ENCODE assay signal across 1 cellular context in the genomic region with DNA sequence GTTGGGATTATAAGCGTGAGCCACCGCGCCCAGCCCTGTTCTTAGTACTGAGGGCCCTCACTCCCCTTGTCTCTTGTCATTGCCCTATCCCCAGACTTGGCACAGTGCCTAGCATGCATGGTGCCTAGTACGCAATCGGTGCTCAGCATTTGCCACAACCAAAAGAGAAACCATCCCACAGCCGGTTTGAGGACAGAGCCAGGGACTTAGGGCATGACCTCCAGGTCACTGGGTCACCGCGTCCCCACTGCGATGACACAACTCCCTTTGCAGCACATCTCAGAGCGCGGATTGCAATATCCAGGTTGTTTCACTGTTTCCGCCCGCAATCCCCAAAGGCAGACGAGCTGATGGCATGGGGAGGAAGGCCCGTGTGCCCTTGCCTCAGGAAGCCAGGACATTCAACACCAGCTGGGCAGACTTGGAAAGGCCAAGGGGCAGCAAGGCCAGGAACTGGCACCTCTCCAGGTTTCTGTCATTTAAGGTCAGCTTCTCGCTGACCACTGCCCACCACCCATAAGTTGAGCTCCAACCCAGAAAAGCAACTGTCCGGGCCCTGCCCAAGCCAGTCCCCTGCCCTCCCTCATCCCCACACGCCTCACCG.
TF ChIP-seq lines count a peak whose summit lies in the region.

No MANE protein-coding gene starts in this region.

TF ChIP-seq in HepG2, 621 proteins besides CTCF, POLR2A, EP300 and RAD21 (continued from another document and continues in another):
- peak; percentile 66; the same call in 1 of the 2 replicates for TF ChIP-seq FOXC1 (CRISPR knock-in tag; IDR thresholded peaks at IDR 0.05; ENCODE audit: borderline replicate concordance)
- TF ChIP-seq, protein P1, sequence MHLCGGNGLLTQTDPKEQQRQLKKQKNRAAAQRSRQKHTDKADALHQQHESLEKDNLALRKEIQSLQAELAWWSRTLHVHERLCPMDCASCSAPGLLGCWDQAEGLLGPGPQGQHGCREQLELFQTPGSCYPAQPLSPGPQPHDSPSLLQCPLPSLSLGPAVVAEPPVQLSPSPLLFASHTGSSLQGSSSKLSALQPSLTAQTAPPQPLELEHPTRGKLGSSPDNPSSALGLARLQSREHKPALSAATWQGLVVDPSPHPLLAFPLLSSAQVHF (CRISPR knock-in tag; IDR thresholded peaks at IDR 0.05), result 0 out of 2 replicates have a peak, but pooled peaks have one; percentile 55
- 0 out of 2 replicates have a peak, but pooled peaks have one; percentile 0 for TF ChIP-seq ZNF3 (CRISPR knock-in tag; IDR thresholded peaks at IDR 0.05)
- no peak for TF ChIP-seq MAZ (IDR thresholded peaks at IDR 0.05; ENCODE audit: borderline replicate concordance, low read depth, low read length)
- TF ChIP-seq MAZ (CRISPR knock-in tag; IDR thresholded peaks at IDR 0.05; ENCODE audit: low read depth), result peak; percentile 50; the same call in 1 of the 2 replicates
- TF ChIP-seq CBX5 (CRISPR knock-in tag; IDR thresholded peaks at IDR 0.05; ENCODE audit: borderline replicate concordance), result no peak; the same call in 1 of the 2 replicates
- peak; percentile 49; the same call in 1 of the 2 replicates for TF ChIP-seq ZNF598 (CRISPR knock-in tag; IDR thresholded peaks at IDR 0.05; ENCODE audit: borderline replicate concordance)
- no peak for TF ChIP-seq NFKBIZ (CRISPR knock-in tag; IDR thresholded peaks at IDR 0.05)
- TF ChIP-seq ZNF552 (CRISPR knock-in tag; IDR thresholded peaks at IDR 0.05; ENCODE audit: borderline replicate concordance), result no peak
- no peak for TF ChIP-seq LCORL (IDR thresholded peaks at IDR 0.05)
- TF ChIP-seq LCORL (CRISPR knock-in tag; IDR thresholded peaks at IDR 0.05), result peak; percentile 67; the same call in 1 of the 2 replicates
- no peak for TF ChIP-seq NFYB (CRISPR knock-in tag; IDR thresholded peaks at IDR 0.05)
- peak; percentile 95 for TF ChIP-seq NR2F6 (IDR thresholded peaks at IDR 0.05)
- TF ChIP-seq NR2F6 (CRISPR knock-in tag; IDR thresholded peaks at IDR 0.05), result peak; percentile 98
- 0 out of 2 replicates have a peak, but pooled peaks have one; percentile 34 for TF ChIP-seq ZNF792 (CRISPR knock-in tag; IDR thresholded peaks at IDR 0.05)
- TF ChIP-seq, protein P2, sequence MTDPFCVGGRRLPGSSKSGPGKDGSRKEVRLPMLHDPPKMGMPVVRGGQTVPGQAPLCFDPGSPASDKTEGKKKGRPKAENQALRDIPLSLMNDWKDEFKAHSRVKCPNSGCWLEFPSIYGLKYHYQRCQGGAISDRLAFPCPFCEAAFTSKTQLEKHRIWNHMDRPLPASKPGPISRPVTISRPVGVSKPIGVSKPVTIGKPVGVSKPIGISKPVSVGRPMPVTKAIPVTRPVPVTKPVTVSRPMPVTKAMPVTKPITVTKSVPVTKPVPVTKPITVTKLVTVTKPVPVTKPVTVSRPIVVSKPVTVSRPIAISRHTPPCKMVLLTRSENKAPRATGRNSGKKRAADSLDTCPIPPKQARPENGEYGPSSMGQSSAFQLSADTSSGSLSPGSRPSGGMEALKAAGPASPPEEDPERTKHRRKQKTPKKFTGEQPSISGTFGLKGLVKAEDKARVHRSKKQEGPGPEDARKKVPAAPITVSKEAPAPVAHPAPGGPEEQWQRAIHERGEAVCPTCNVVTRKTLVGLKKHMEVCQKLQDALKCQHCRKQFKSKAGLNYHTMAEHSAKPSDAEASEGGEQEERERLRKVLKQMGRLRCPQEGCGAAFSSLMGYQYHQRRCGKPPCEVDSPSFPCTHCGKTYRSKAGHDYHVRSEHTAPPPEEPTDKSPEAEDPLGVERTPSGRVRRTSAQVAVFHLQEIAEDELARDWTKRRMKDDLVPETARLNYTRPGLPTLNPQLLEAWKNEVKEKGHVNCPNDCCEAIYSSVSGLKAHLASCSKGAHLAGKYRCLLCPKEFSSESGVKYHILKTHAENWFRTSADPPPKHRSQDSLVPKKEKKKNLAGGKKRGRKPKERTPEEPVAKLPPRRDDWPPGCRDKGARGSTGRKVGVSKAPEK (CRISPR knock-in tag; IDR thresholded peaks at IDR 0.05; ENCODE audit: borderline replicate concordance), result peak; percentile 38; the same call in 1 of the 2 replicates
- TF ChIP-seq, protein P3, sequence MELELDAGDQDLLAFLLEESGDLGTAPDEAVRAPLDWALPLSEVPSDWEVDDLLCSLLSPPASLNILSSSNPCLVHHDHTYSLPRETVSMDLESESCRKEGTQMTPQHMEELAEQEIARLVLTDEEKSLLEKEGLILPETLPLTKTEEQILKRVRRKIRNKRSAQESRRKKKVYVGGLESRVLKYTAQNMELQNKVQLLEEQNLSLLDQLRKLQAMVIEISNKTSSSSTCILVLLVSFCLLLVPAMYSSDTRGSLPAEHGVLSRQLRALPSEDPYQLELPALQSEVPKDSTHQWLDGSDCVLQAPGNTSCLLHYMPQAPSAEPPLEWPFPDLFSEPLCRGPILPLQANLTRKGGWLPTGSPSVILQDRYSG (CRISPR knock-in tag; IDR thresholded peaks at IDR 0.05), result no peak
- TF ChIP-seq MTA3 (CRISPR knock-in tag; IDR thresholded peaks at IDR 0.05), result no peak
- peak; percentile 72 for TF ChIP-seq XRCC5 (optimal IDR thresholded peaks at IDR 0.05; ENCODE audit: low read length)
- TF ChIP-seq, protein P4, sequence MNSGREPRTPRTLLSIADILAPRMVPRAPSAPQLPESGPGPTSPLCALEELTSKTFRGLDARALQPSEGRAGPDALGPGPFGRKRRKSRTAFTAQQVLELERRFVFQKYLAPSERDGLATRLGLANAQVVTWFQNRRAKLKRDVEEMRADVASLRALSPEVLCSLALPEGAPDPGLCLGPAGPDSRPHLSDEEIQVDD (CRISPR knock-in tag; IDR thresholded peaks at IDR 0.05; ENCODE audit: borderline replicate concordance), result 0 out of 2 replicates have a peak, but pooled peaks have one; percentile 80
- TF ChIP-seq KMT2B (CRISPR knock-in tag; IDR thresholded peaks at IDR 0.05), result no peak
- TF ChIP-seq, protein P5, sequence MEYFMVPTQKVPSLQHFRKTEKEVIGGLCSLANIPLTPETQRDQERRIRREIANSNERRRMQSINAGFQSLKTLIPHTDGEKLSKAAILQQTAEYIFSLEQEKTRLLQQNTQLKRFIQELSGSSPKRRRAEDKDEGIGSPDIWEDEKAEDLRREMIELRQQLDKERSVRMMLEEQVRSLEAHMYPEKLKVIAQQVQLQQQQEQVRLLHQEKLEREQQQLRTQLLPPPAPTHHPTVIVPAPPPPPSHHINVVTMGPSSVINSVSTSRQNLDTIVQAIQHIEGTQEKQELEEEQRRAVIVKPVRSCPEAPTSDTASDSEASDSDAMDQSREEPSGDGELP (IDR thresholded peaks at IDR 0.05; ENCODE audit: borderline replicate concordance, low read depth), result peak; percentile 26; the same call in 1 of the 2 replicates
- peak; percentile 87 for TF ChIP-seq HNRNPL (IDR thresholded peaks at IDR 0.05; ENCODE audit: low read depth, low read length)
- TF ChIP-seq MATR3 (CRISPR knock-in tag; IDR thresholded peaks at IDR 0.05), result 0 out of 2 replicates have a peak, but pooled peaks have one; percentile 10
- TF ChIP-seq ZKSCAN8 (CRISPR knock-in tag; IDR thresholded peaks at IDR 0.05; ENCODE audit: borderline replicate concordance), result 0 out of 2 replicates have a peak, but pooled peaks have one; percentile 38
- TF ChIP-seq HOXA3 (CRISPR knock-in tag; IDR thresholded peaks at IDR 0.05), result peak; percentile 58
- peak; percentile 64; the same call in 1 of the 2 replicates for TF ChIP-seq JUND (CRISPR knock-in tag; IDR thresholded peaks at IDR 0.05)
- TF ChIP-seq SOX6 (IDR thresholded peaks at IDR 0.05), result no peak
- peak; percentile 70 for TF ChIP-seq SOX6 (CRISPR knock-in tag; IDR thresholded peaks at IDR 0.05)
- no peak for TF ChIP-seq ZNF329 (CRISPR knock-in tag; IDR thresholded peaks at IDR 0.05; ENCODE audit: low read depth)
- TF ChIP-seq SOX13 (IDR thresholded peaks at IDR 0.05), result 0 out of 2 replicates have a peak, but pooled peaks have one; percentile 8
- no peak; a peak in 1 of 4 replicates for TF ChIP-seq SOX13 (CRISPR knock-in tag; conservative IDR thresholded peaks at IDR 0.05 in 1 of 2, IDR thresholded peaks at IDR 0.05 in 1 of 2)
- TF ChIP-seq NR2F2 (IDR thresholded peaks at IDR 0.05; ENCODE audit: borderline replicate concordance, low read depth), result peak; percentile 95
- peak; percentile 56 for TF ChIP-seq ZNF883 (CRISPR knock-in tag; IDR thresholded peaks at IDR 0.05; ENCODE audit: not compliant biosample characterization)
- TF ChIP-seq, protein P6, sequence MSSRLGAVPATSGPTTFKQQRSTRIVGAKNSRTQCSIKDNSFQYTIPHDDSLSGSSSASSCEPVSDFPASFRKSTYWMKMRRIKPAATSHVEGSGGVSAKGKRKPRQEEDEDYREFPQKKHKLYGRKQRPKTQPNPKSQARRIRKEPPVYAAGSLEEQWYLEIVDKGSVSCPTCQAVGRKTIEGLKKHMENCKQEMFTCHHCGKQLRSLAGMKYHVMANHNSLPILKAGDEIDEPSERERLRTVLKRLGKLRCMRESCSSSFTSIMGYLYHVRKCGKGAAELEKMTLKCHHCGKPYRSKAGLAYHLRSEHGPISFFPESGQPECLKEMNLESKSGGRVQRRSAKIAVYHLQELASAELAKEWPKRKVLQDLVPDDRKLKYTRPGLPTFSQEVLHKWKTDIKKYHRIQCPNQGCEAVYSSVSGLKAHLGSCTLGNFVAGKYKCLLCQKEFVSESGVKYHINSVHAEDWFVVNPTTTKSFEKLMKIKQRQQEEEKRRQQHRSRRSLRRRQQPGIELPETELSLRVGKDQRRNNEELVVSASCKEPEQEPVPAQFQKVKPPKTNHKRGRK (CRISPR knock-in tag; IDR thresholded peaks at IDR 0.05), result 0 out of 2 replicates have a peak, but pooled peaks have one; percentile 61
- TF ChIP-seq, protein P7, sequence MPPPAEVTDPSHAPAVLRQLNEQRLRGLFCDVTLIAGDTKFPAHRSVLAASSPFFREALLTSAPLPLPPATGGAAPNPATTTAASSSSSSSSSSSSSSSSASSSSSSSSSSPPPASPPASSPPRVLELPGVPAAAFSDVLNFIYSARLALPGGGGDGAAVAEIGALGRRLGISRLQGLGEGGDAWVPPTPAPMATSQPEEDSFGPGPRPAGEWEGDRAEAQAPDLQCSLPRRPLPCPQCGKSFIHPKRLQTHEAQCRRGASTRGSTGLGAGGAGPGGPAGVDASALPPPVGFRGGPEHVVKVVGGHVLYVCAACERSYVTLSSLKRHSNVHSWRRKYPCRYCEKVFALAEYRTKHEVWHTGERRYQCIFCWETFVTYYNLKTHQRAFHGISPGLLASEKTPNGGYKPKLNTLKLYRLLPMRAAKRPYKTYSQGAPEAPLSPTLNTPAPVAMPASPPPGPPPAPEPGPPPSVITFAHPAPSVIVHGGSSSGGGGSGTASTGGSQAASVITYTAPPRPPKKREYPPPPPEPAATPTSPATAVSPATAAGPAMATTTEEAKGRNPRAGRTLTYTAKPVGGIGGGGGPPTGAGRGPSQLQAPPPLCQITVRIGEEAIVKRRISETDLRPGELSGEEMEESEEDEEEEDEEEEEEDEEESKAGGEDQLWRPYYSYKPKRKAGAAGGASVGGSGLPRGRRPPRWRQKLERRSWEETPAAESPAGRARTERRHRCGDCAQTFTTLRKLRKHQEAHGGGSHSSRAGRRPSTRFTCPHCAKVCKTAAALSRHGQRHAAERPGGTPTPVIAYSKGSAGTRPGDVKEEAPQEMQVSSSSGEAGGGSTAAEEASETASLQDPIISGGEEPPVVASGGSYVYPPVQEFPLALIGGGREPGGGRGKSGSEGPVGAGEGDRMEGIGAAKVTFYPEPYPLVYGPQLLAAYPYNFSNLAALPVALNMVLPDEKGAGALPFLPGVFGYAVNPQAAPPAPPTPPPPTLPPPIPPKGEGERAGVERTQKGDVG (CRISPR knock-in tag; IDR thresholded peaks at IDR 0.05; ENCODE audit: borderline replicate concordance), result 0 out of 2 replicates have a peak, but pooled peaks have one; percentile 53
- peak; percentile 49 for TF ChIP-seq ZMYM3 (CRISPR knock-in tag; IDR thresholded peaks at IDR 0.05)
- TF ChIP-seq, protein P8, sequence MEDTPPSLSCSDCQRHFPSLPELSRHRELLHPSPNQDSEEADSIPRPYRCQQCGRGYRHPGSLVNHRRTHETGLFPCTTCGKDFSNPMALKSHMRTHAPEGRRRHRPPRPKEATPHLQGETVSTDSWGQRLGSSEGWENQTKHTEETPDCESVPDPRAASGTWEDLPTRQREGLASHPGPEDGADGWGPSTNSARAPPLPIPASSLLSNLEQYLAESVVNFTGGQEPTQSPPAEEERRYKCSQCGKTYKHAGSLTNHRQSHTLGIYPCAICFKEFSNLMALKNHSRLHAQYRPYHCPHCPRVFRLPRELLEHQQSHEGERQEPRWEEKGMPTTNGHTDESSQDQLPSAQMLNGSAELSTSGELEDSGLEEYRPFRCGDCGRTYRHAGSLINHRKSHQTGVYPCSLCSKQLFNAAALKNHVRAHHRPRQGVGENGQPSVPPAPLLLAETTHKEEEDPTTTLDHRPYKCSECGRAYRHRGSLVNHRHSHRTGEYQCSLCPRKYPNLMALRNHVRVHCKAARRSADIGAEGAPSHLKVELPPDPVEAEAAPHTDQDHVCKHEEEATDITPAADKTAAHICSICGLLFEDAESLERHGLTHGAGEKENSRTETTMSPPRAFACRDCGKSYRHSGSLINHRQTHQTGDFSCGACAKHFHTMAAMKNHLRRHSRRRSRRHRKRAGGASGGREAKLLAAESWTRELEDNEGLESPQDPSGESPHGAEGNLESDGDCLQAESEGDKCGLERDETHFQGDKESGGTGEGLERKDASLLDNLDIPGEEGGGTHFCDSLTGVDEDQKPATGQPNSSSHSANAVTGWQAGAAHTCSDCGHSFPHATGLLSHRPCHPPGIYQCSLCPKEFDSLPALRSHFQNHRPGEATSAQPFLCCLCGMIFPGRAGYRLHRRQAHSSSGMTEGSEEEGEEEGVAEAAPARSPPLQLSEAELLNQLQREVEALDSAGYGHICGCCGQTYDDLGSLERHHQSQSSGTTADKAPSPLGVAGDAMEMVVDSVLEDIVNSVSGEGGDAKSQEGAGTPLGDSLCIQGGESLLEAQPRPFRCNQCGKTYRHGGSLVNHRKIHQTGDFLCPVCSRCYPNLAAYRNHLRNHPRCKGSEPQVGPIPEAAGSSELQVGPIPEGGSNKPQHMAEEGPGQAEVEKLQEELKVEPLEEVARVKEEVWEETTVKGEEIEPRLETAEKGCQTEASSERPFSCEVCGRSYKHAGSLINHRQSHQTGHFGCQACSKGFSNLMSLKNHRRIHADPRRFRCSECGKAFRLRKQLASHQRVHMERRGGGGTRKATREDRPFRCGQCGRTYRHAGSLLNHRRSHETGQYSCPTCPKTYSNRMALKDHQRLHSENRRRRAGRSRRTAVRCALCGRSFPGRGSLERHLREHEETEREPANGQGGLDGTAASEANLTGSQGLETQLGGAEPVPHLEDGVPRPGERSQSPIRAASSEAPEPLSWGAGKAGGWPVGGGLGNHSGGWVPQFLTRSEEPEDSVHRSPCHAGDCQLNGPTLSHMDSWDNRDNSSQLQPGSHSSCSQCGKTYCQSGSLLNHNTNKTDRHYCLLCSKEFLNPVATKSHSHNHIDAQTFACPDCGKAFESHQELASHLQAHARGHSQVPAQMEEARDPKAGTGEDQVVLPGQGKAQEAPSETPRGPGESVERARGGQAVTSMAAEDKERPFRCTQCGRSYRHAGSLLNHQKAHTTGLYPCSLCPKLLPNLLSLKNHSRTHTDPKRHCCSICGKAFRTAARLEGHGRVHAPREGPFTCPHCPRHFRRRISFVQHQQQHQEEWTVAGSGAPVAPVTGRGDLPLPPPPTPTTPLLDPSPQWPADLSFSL (CRISPR knock-in tag; IDR thresholded peaks at IDR 0.05), result no peak
- TF ChIP-seq ZNF12 (CRISPR knock-in tag; IDR thresholded peaks at IDR 0.05), result 0 out of 2 replicates have a peak, but pooled peaks have one; percentile 18
